In genomic region chr4:183214912-183215488, GRCh38 we compare ENCODE assay signal across 22 cellular contexts.
"Had no signal": no experiment of that assay in that cellular context is flagged by ENCODE, and none has a peak within 500 bp of the region (broad histone marks: within the 10 kb centered on the region; RNA-seq: fewer than 3 reads in every experiment).

No MANE protein-coding gene starts in this region.

- H3K79me2 ChIP-seq: hepatocyte, parathyroid adenoma had no signal

- H3K4me3 ChIP-seq: dorsolateral prefrontal cortex, gastrocnemius medialis, hepatocyte, lower lobe of right lung, prostate gland, sigmoid colon, smooth muscle cell, suprapubic skin, thyroid gland had no signal

- H3K4me2 ChIP-seq: hepatocyte, smooth muscle cell had no signal

- DNase-seq: cortex of kidney; dorsolateral prefrontal cortex; effector memory CD4-positive, alpha-beta T cell; gastrocnemius medialis; kidney glomerular epithelial cell; lower lobe of right lung; naive B cell; nephron progenitor cell; retina; sigmoid colon; stimulated activated CD4-positive, alpha-beta T cell treated with anti-CD3 and anti-CD28 coated beads, Interleukin-4, amount 100 ng/mL, for 1 hour; stimulated activated CD8-positive, alpha-beta memory T cell treated with anti-CD3 and anti-CD28 coated beads, Interleukin-4, amount 100 ng/mL, for 48 hours; stimulated activated naive CD8-positive, alpha-beta T cell treated with anti-CD3 and anti-CD28 coated beads, Interleukin-15, Interleukin-2, amounts not matched to agents 100 U/mL and 50 U/mL, for 24 hours; thyroid gland had no signal

- H3K4me1 ChIP-seq: lower lobe of right lung, parathyroid adenoma, prostate gland, suprapubic skin, thyroid gland had no signal

- H3K27me3 ChIP-seq: dorsolateral prefrontal cortex, gastrocnemius medialis, hepatocyte, sigmoid colon, suprapubic skin, thyroid gland had no signal

- ATAC-seq: esophagus mucosa; left lobe of liver; lower lobe of right lung; stimulated activated effector memory CD8-positive, alpha-beta T cell treated with anti-CD3 and anti-CD28 coated beads, Interleukin-12 subunit alpha, Interleukin-12 subunit beta, amount 100 ng/mL, for 72 hours; stimulated activated naive CD8-positive, alpha-beta T cell treated with anti-CD3 and anti-CD28 coated beads, Interleukin-15, Interleukin-2, amounts not matched to agents 100 U/mL and 50 U/mL, for 24 hours had no signal

- H3K9ac ChIP-seq: parathyroid adenoma had no signal

- H2AFZ ChIP-seq: hepatocyte, parathyroid adenoma had no signal

- H3K9me3 ChIP-seq: gastrocnemius medialis, lower lobe of right lung, prostate gland, sigmoid colon, suprapubic skin, thyroid gland had no signal

- H3K27ac ChIP-seq: dorsolateral prefrontal cortex, gastrocnemius medialis, hepatocyte, lower lobe of right lung, parathyroid adenoma, prostate gland, sigmoid colon, suprapubic skin, thyroid gland had no signal

- H3K36me3 ChIP-seq: gastrocnemius medialis, prostate gland, suprapubic skin, thyroid gland had no signal
